Comparison of ENCODE assay signal across 2 cellular contexts in the genomic region with DNA sequence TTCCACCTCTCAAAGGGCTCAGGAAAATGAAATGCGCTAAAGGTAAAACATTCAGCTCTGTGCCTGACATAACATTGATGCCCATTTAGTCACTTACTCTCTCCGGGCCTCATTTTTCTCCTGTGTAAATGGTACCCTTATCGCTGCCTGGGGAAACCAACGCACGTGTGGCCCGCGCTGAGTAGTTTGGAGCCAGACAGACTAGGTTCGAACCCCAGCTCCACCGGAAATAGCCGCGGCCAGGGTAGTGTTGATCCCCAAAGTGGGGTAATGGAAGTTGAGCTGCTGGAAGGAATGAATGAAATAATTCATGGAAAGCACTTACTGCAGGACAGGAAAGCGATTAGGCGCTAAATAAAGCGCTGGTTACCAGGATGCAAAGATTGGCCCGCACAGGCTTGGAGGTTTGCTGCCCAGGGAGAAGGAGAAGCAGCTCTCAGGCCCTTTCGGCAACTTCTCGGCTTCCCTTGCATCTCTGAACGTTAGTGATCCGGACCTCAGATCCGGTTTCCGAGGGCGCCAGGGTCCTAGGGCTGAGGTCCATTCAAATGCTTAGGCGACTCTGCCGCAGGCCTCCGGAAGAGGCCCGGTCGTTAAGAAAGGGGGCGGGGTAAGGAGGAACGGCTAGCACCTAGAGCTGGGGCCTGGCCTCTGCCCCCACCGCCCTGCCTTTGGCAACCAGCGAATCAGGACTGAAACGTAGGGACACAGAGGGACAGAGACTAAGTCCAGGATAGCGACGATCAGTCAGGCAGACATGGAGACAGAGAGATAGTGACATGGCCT.
TF ChIP-seq lines count a peak whose summit lies in the region.

No MANE protein-coding gene starts in this region.

TF ChIP-seq in GM23338, 12 proteins besides CTCF, POLR2A, EP300 and RAD21:
- TF ChIP-seq, protein P1, sequence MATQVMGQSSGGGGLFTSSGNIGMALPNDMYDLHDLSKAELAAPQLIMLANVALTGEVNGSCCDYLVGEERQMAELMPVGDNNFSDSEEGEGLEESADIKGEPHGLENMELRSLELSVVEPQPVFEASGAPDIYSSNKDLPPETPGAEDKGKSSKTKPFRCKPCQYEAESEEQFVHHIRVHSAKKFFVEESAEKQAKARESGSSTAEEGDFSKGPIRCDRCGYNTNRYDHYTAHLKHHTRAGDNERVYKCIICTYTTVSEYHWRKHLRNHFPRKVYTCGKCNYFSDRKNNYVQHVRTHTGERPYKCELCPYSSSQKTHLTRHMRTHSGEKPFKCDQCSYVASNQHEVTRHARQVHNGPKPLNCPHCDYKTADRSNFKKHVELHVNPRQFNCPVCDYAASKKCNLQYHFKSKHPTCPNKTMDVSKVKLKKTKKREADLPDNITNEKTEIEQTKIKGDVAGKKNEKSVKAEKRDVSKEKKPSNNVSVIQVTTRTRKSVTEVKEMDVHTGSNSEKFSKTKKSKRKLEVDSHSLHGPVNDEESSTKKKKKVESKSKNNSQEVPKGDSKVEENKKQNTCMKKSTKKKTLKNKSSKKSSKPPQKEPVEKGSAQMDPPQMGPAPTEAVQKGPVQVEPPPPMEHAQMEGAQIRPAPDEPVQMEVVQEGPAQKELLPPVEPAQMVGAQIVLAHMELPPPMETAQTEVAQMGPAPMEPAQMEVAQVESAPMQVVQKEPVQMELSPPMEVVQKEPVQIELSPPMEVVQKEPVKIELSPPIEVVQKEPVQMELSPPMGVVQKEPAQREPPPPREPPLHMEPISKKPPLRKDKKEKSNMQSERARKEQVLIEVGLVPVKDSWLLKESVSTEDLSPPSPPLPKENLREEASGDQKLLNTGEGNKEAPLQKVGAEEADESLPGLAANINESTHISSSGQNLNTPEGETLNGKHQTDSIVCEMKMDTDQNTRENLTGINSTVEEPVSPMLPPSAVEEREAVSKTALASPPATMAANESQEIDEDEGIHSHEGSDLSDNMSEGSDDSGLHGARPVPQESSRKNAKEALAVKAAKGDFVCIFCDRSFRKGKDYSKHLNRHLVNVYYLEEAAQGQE (IDR thresholded peaks at IDR 0.05; ENCODE audit: unreplicated experiment) = no peak
- peak; percentile 53 for TF ChIP-seq EZH2 (IDR thresholded peaks at IDR 0.05; ENCODE audit: low read depth, unreplicated experiment)
- 0 out of 2 replicates have a peak, but pooled peaks have one; percentile 13 for TF ChIP-seq NANOG (IDR thresholded peaks at IDR 0.05; ENCODE audit: borderline replicate concordance)
- TF ChIP-seq, protein P2, sequence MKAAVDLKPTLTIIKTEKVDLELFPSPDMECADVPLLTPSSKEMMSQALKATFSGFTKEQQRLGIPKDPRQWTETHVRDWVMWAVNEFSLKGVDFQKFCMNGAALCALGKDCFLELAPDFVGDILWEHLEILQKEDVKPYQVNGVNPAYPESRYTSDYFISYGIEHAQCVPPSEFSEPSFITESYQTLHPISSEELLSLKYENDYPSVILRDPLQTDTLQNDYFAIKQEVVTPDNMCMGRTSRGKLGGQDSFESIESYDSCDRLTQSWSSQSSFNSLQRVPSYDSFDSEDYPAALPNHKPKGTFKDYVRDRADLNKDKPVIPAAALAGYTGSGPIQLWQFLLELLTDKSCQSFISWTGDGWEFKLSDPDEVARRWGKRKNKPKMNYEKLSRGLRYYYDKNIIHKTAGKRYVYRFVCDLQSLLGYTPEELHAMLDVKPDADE (IDR thresholded peaks at IDR 0.05) = peak; percentile 42; the same call in 1 of the 2 replicates
- TF ChIP-seq EZH2phosphoT487 (IDR thresholded peaks at IDR 0.05; ENCODE audit: unreplicated experiment) = peak; percentile 29
TF ChIP-seq in GM23338: peak in this region for 4.

TF ChIP-seq in endothelial cell of umbilical vein, 7 proteins besides CTCF, POLR2A, EP300 and RAD21:
- TF ChIP-seq FOS (IDR thresholded peaks at IDR 0.05; ENCODE audit: borderline replicate concordance, insufficient read depth, low read length) = no peak
- TF ChIP-seq MYC (IDR thresholded peaks at IDR 0.05; ENCODE audit: low read depth, low read length) = no peak
- TF ChIP-seq, protein P3, sequence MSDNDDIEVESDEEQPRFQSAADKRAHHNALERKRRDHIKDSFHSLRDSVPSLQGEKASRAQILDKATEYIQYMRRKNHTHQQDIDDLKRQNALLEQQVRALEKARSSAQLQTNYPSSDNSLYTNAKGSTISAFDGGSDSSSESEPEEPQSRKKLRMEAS (IDR thresholded peaks at IDR 0.05; ENCODE audit: insufficient read depth, insufficient read length) = no peak
- no peak for TF ChIP-seq GATA2 (IDR thresholded peaks at IDR 0.05; ENCODE audit: insufficient read depth, insufficient read length, low read depth, low read length)
- TF ChIP-seq POLR2AphosphoS5 (IDR thresholded peaks at IDR 0.05; ENCODE audit: insufficient read depth, low read depth, low read length) = no peak
- no peak for TF ChIP-seq JUN (IDR thresholded peaks at IDR 0.05; ENCODE audit: borderline replicate concordance, insufficient read depth, insufficient read length, low read depth)
- peak; percentile 43 for TF ChIP-seq EZH2 (IDR thresholded peaks at IDR 0.05; ENCODE audit: borderline replicate concordance, low read depth, low read length, severe bottlenecking)
